Comparison of ENCODE assay signal across 17 cellular contexts in the genomic region with DNA sequence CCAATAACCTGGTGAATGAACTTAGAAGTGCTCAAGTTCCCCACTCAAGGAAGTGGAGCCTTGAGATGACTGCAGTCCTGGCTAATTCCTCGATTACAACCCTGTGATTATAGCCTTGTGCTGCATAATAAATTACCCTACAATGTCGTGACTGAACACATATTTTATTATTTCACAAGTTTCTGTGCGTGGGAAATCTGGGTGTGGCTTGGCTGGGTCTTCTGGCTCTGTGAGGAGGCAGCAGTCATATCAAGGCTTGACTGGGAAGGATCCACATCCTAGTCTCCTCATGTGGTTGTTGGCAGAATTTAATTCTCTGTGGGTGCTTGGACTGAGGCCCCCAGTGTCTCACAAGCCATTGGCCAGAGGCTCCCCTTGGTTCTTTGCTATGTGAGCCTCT.
"Had no signal": no experiment of that assay in that cellular context is flagged by ENCODE, and none has a peak within 500 bp of the region (broad histone marks: within the 10 kb centered on the region; RNA-seq: fewer than 3 reads in every experiment).

No MANE protein-coding gene starts in this region.

- H3K4me1 ChIP-seq: adrenal gland, foreskin keratinocyte, transverse colon, vagina had no signal

- H3K27ac ChIP-seq: adrenal gland, foreskin keratinocyte, transverse colon, vagina had no signal

- H3K4me3 ChIP-seq: adrenal gland, lung, transverse colon, vagina had no signal

- ATAC-seq: activated naive CD4-positive, alpha-beta T cell treated with anti-CD3 and anti-CD28 coated beads, Interleukin-2, amount 50 U/mL, for 72 hours; esophagus mucosa; foreskin keratinocyte; stimulated activated naive CD8-positive, alpha-beta T cell treated with anti-CD3 and anti-CD28 coated beads, Interleukin-15, Interleukin-2, amounts not matched to agents 100 U/mL and 50 U/mL, for 24 hours had no signal

- H3K36me3 Mint-ChIP-seq: activated naive CD4-positive, alpha-beta T cell treated with anti-CD3 and anti-CD28 coated beads, Interleukin-2, amount 50 U/mL, for 72 hours had no signal

- H3K9me3 ChIP-seq: adrenal gland, transverse colon, vagina had no signal

- H3K36me3 ChIP-seq: adrenal gland, transverse colon, vagina had no signal

- H3K9me3 Mint-ChIP-seq: activated naive CD4-positive, alpha-beta T cell treated with anti-CD3 and anti-CD28 coated beads, Interleukin-2, amount 50 U/mL, for 72 hours had no signal

- H3K27ac Mint-ChIP-seq: activated naive CD4-positive, alpha-beta T cell treated with anti-CD3 and anti-CD28 coated beads, Interleukin-2, amount 50 U/mL, for 72 hours had no signal

- DNase-seq: activated CD4-positive, alpha-beta T cell treated with anti-CD3 and anti-CD28 coated beads for 1 hour; activated CD4-positive, alpha-beta T cell treated with anti-CD3 and anti-CD28 coated beads, Interleukin-2, amount 50 U/mL, for 48 hours; activated gamma-delta T cell; adrenal gland; effector CD4-positive, alpha-beta T cell; foreskin keratinocyte; hypothalamus; midbrain; occipital lobe; stimulated activated CD4-positive, alpha-beta T cell treated with anti-CD3 and anti-CD28 coated beads, Interleukin-2, amount 100 ng/mL, for 24 hours; stimulated activated naive CD8-positive, alpha-beta T cell treated with anti-CD3 and anti-CD28 coated beads, Interleukin-15, Interleukin-2, amounts not matched to agents 100 U/mL and 50 U/mL, for 24 hours; T1000; transverse colon had no signal
